Comparison of ENCODE assay signal across 15 cellular contexts in the genomic region with DNA sequence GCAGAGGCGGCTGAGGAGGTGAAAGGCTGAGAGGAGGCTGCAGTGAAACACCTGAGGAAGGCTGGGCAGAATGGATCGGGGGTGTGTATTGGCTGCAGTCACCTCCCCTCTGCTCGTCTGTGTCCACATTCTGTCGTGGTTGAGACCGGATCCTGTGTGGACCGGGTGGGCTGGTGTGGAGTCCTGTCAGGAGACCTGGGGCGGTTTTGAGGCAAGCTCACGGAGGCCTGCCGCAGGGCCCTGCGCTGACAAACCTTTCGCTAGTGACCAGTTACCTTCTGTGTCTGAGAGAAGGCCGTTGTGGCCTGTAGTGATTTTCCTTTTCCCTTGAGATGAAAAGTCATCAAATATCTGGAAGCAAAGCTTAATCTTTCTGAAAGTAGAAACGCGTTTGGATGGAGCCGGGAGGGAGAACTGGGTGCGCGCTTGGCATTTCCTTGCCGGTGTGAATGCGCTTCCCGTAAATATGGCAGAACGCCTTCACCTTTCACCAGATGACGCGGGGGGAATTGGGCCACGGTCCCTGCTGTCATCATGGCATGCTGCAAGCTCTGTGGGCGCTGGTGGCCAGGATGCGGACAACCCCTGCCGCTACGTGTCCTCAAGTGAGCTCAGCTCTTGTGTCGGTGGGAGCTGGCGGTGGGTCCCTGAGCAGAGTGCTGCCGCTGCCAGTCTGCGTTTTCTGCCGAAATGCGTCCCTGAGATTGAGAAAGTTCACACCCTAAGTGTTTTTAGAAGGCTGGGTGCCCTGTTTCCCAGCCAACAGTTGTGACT. TPM values are rescaled to one million over a fixed set of nuclear protein-coding genes. Genes with fewer than 3 reads are reported as not detected.
DNase-seq lines count a peak whose midpoint lies in the region; ATAC-seq and TF ChIP-seq lines count a peak whose summit lies in the region.
"Had no signal": no experiment of that assay in that cellular context is flagged by ENCODE, and none has a peak within 500 bp of the region (broad histone marks: within the 10 kb centered on the region; RNA-seq: fewer than 3 reads in every experiment).

No MANE protein-coding gene starts in this region.

- H3K36me3 Mint-ChIP-seq in activated CD4-positive, alpha-beta T cell treated with anti-CD3 and anti-CD28 coated beads, Interleukin-2, amount 10 ng/mL, durations not matched to agents 24 days and 14 days (ENCODE audit: low read depth) = peaks cover 31% of the 10 kb centered on the region
- peaks cover 27% of the 10 kb centered on the region for H3K36me3 Mint-ChIP-seq in central memory CD8-positive, alpha-beta T cell (ENCODE audit: insufficient read depth)

- no peaks in the 10 kb centered on the region for H3K9me3 Mint-ChIP-seq in activated CD4-positive, alpha-beta T cell treated with anti-CD3 and anti-CD28 coated beads, Interleukin-2, amount 10 ng/mL, durations not matched to agents 24 days and 14 days
- H3K9me3 Mint-ChIP-seq in central memory CD8-positive, alpha-beta T cell = no peaks in the 10 kb centered on the region

- H3K4me3 ChIP-seq in neutrophil (ENCODE audit: low read depth in 1 of 2, low read length in 1 of 2) = peak overlapping the region; percentile 96
- H3K4me3 ChIP-seq: A549 had no signal

- TF ChIP-seq CTCF in neutrophil (IDR thresholded peaks at IDR 0.05) = no peak

- intact Hi-C loops in activated CD4-positive, alpha-beta T cell treated with anti-CD3 and anti-CD28 coated beads, Interleukin-2, amount 10 ng/mL, durations not matched to agents 24 days and 14 days (cut with micrococcal nuclease) = loop anchor here (2.0 to 10.0 kb wide), 4 partner anchors 21 to 605 kb away; no protein-coding TSS in a partner anchor

- peaks cover 68% of the 10 kb centered on the region for H3K4me1 Mint-ChIP-seq in activated CD4-positive, alpha-beta T cell treated with anti-CD3 and anti-CD28 coated beads, Interleukin-2, amount 10 ng/mL, durations not matched to agents 24 days and 14 days
- peaks cover 75% of the 10 kb centered on the region for H3K4me1 Mint-ChIP-seq in central memory CD8-positive, alpha-beta T cell

- peak; percentile 58 for DNase-seq in activated CD4-positive, alpha-beta T cell treated with anti-CD3 and anti-CD28 coated beads, Interleukin-2, amount 10 ng/mL, durations not matched to agents 24 days and 14 days
- DNase-seq in activated CD4-positive, alpha-beta T cell treated with anti-CD3 and anti-CD28 coated beads, Interleukin-2, amount 50 U/mL, for 48 hours = no peak
- DNase-seq in central memory CD8-positive, alpha-beta T cell (ENCODE audit: low spot score in 2 of 2) = no peak
- no peak for DNase-seq in stimulated activated naive CD4-positive, alpha-beta T cell (lab: John Stamatoyannopoulos, UW)
- DNase-seq: Karpas-422, NCI-H2107, SW 1271, upper lobe of right lung had no signal

- no peaks in the 10 kb centered on the region for H3K27me3 ChIP-seq in neutrophil
- H3K27me3 ChIP-seq: upper lobe of right lung had no signal

- no peak for ATAC-seq in central memory CD8-positive, alpha-beta T cell (replicated peaks; ENCODE audit: extremely low read depth, poor library complexity, severe bottlenecking)
- ATAC-seq in GM19023 (IDR thresholded peaks at IDR 0.05; ENCODE audit: unreplicated experiment) = no peak
- no peak for ATAC-seq in GM19455 (IDR thresholded peaks at IDR 0.05; ENCODE audit: unreplicated experiment)
- ATAC-seq: upper lobe of right lung had no signal

- peak overlapping the region; percentile 99 for H3K27ac Mint-ChIP-seq in activated CD4-positive, alpha-beta T cell treated with anti-CD3 and anti-CD28 coated beads, Interleukin-2, amount 10 ng/mL, durations not matched to agents 24 days and 14 days
- peak overlapping the region; percentile 91 for H3K27ac Mint-ChIP-seq in central memory CD8-positive, alpha-beta T cell (ENCODE audit: low read depth)

- no peaks in the 10 kb centered on the region for H3K27me3 Mint-ChIP-seq in activated CD4-positive, alpha-beta T cell treated with anti-CD3 and anti-CD28 coated beads, Interleukin-2, amount 10 ng/mL, durations not matched to agents 24 days and 14 days
- H3K27me3 Mint-ChIP-seq in central memory CD8-positive, alpha-beta T cell = no peaks in the 10 kb centered on the region

- no peaks in the 10 kb centered on the region for H3K9me3 ChIP-seq in KOPT-K1 (ENCODE audit: insufficient read depth, low read length, poor library complexity, severe bottlenecking)
- H3K9me3 ChIP-seq in neutrophil = no peaks in the 10 kb centered on the region
- H3K9me3 ChIP-seq: A549, upper lobe of right lung had no signal

- peaks cover 60 to 68% of the 10 kb centered on the region in 2 experiments for H3K4me1 ChIP-seq in neutrophil (ENCODE audit: control insufficient read depth in 1 of 2, insufficient read depth in 1 of 2, low read depth in 1 of 2, low read length in 1 of 2)

- peak overlapping the region; percentile 93 for H3K4me3 Mint-ChIP-seq in activated CD4-positive, alpha-beta T cell treated with anti-CD3 and anti-CD28 coated beads, Interleukin-2, amount 10 ng/mL, durations not matched to agents 24 days and 14 days
- H3K4me3 Mint-ChIP-seq in central memory CD8-positive, alpha-beta T cell = peak overlapping the region; percentile 72

- H3K36me3 ChIP-seq in KOPT-K1 (ENCODE audit: insufficient read depth, low read length) (peaks cover 40% of the 10 kb centered on the region), neutrophil (peaks cover 13% of the 10 kb centered on the region)

- H3K27ac ChIP-seq in KOPT-K1 (ENCODE audit: low read depth, low read length, poor library complexity, severe bottlenecking) (peak overlapping the region; percentile 82), neutrophil (peak overlapping the region; percentile 100)
- H3K27ac ChIP-seq: A549 had no signal

RNA-seq across cellular contexts. Expression of a gene that starts 6.2 kb away (rescaled TPM):
- total RNA-seq in activated CD4-positive, alpha-beta T cell treated with anti-CD3 and anti-CD28 coated beads, Interleukin-2, amount 10 ng/mL, durations not matched to agents 24 days and 14 days = 36.8 and 44.9 TPM in 2 replicates

RNA-seq across cellular contexts. Expression of a gene that starts 21.2 kb away (rescaled TPM):
- total RNA-seq in activated CD4-positive, alpha-beta T cell treated with anti-CD3 and anti-CD28 coated beads, Interleukin-2, amount 10 ng/mL, durations not matched to agents 24 days and 14 days = not detected in 2 replicates
- total RNA-seq: mesenteric fat pad, sciatic nerve, upper lobe of right lung had no signal
